In the genomic region with DNA sequence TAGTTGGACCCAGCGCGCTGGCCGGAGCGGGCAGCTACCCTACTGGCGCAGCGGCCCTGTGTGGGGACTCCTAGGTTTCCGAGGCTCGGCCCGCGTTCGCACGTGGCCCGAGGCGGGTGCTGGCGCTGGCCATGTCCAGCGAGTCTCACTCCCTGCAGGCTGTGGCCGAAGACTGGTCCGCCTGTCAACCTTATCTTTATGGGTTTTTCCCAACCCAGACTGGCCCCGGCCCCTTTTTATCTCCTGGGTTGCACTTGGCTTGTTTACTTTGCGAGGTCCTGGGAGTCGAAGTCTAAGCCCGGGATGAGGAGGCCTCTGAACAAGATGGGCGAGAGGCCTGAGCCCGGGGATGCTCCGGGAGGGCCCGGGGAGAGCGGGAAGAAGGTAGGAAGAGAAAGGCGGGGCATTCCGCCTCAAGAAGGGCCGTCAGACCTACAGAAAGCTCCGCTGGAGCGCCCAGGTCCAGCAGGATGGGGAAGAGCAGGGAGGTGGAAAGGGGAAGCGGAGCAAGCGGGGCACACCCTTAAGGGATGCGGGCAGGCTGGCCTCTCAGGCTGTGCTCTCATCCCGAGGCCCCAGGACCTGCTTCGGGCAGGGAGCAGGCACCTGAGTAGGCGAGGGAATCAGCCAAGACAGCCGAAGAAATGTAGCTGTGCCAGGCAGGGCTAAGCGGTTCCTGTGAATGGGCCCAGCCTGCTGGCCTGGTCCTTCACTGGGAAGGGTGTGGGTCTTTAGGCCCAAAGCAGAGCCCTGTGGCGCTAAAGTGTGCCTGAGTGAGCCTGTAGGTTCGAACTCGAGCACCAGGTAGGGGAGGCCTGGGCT, we compare ENCODE assay signal across 17 cellular contexts. TPM values are rescaled to one million over a fixed set of nuclear protein-coding genes. Genes with fewer than 3 reads are reported as not detected.
DNase-seq lines count a peak whose midpoint lies in the region; TF ChIP-seq lines count a peak whose summit lies in the region.
"Had no signal": no experiment of that assay in that cellular context is flagged by ENCODE, and none has a peak within 500 bp of the region (broad histone marks: within the 10 kb centered on the region; RNA-seq: fewer than 3 reads in every experiment).

No MANE protein-coding gene starts in this region.

- no peak for TF ChIP-seq EP300 in neural cell (conservative IDR thresholded peaks at IDR 0.05; ENCODE audit: poor library complexity, severe bottlenecking)

- DNase-seq in D341Med (ENCODE audit: low spot score) (peak; percentile 32), HuH-7 (ENCODE audit: low spot score) (peak; percentile 99), SW480 (ENCODE audit: low spot score) (no peak), GF-D8 (lab: John Stamatoyannopoulos, UW) (no peak), T1000 (lab: John Stamatoyannopoulos, UW) (no peak), A172 (ENCODE audit: low spot score) (no peak)
- DNase-seq: activated CD4-positive, alpha-beta T cell treated with anti-CD3 and anti-CD28 coated beads, Interleukin-2, amount 50 U/mL, for 48 hours; gastrocnemius medialis; immature natural killer cell; NCI-H1930; NCI-H524; PC-3; substantia nigra had no signal

- H3K4me3 ChIP-seq in iPS-18c (ENCODE audit: insufficient read depth, low read depth, low read length) = peak overlapping the region; percentile 15; the same call in 1 of the 2 replicates
- peak overlapping the region; percentile 23 for H3K4me3 ChIP-seq in neural cell (ENCODE audit: low read length)
- H3K4me3 ChIP-seq: gastrocnemius medialis, SK-N-MC had no signal

- peaks cover 100% of the 10 kb centered on the region for H3K27me3 ChIP-seq in neural cell (ENCODE audit: insufficient read depth, low read depth, low read length)

- H2AFZ ChIP-seq in neural cell (ENCODE audit: low read depth, low read length) = no peak overlapping the region

- H3K9me2 ChIP-seq in neural cell (ENCODE audit: insufficient read depth, low read length) = no peaks in the 10 kb centered on the region

- TF ChIP-seq RAD21 in neural cell (conservative IDR thresholded peaks at IDR 0.05) = no peak

- H3K36me3 ChIP-seq in neural cell (ENCODE audit: insufficient read depth, low read length) = no peaks in the 10 kb centered on the region
- H3K36me3 ChIP-seq: gastrocnemius medialis had no signal

- H3F3A ChIP-seq in neural cell (ENCODE audit: insufficient read depth, low read length, poor library complexity, severe bottlenecking) = no peaks in the 10 kb centered on the region

- H3K9ac ChIP-seq in neural cell (ENCODE audit: low read length) = no peak overlapping the region

- no peaks in the 10 kb centered on the region for H4K20me1 ChIP-seq in neural cell (ENCODE audit: insufficient read depth)

- H3K9me3 ChIP-seq in iPS-18c (ENCODE audit: control insufficient read depth, insufficient read depth, low read length) = no peaks in the 10 kb centered on the region
- peaks cover 3% of the 10 kb centered on the region for H3K9me3 ChIP-seq in neural cell (ENCODE audit: low read length)
- H3K9me3 ChIP-seq: gastrocnemius medialis had no signal

- H3K27ac ChIP-seq in neural cell (ENCODE audit: low read length) = no peak overlapping the region
- H3K27ac ChIP-seq: gastrocnemius medialis, SK-N-MC had no signal

- TF ChIP-seq CTCF in neural cell (IDR thresholded peaks at IDR 0.05; ENCODE audit: poor library complexity, severe bottlenecking) = no peak

- H3K4me2 ChIP-seq in neural cell (ENCODE audit: low read length) = no peak overlapping the region

- H3K79me2 ChIP-seq in neural cell (replicated peaks; ENCODE audit: insufficient read depth, low read length) = no peaks in the 10 kb centered on the region

TF ChIP-seq in neural cell, 6 proteins besides CTCF, POLR2A, EP300 and RAD21:
- TF ChIP-seq MXI1 (conservative IDR thresholded peaks at IDR 0.05; ENCODE audit: poor library complexity, severe bottlenecking) (no peak), EZH2 (IDR thresholded peaks at IDR 0.05; ENCODE audit: borderline replicate concordance, insufficient read depth, low read length, poor library complexity, severe bottlenecking) (no peak), SMC3 (conservative IDR thresholded peaks at IDR 0.05; ENCODE audit: poor library complexity) (no peak), POLR2AphosphoS5 (IDR thresholded peaks at IDR 0.05) (no peak), TAF1 (IDR thresholded peaks at IDR 0.05; ENCODE audit: low read depth) (no peak)
- TF ChIP-seq, protein P1, sequence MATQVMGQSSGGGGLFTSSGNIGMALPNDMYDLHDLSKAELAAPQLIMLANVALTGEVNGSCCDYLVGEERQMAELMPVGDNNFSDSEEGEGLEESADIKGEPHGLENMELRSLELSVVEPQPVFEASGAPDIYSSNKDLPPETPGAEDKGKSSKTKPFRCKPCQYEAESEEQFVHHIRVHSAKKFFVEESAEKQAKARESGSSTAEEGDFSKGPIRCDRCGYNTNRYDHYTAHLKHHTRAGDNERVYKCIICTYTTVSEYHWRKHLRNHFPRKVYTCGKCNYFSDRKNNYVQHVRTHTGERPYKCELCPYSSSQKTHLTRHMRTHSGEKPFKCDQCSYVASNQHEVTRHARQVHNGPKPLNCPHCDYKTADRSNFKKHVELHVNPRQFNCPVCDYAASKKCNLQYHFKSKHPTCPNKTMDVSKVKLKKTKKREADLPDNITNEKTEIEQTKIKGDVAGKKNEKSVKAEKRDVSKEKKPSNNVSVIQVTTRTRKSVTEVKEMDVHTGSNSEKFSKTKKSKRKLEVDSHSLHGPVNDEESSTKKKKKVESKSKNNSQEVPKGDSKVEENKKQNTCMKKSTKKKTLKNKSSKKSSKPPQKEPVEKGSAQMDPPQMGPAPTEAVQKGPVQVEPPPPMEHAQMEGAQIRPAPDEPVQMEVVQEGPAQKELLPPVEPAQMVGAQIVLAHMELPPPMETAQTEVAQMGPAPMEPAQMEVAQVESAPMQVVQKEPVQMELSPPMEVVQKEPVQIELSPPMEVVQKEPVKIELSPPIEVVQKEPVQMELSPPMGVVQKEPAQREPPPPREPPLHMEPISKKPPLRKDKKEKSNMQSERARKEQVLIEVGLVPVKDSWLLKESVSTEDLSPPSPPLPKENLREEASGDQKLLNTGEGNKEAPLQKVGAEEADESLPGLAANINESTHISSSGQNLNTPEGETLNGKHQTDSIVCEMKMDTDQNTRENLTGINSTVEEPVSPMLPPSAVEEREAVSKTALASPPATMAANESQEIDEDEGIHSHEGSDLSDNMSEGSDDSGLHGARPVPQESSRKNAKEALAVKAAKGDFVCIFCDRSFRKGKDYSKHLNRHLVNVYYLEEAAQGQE (IDR thresholded peaks at IDR 0.05; ENCODE audit: borderline replicate concordance) = no peak

RNA-seq across cellular contexts. Expression of a gene that starts 2.9 kb away (rescaled TPM):
- not detected in 2 replicates for polyA plus RNA-seq in neural cell
- polyA minus RNA-seq in neural cell = not detected in 2 replicates
- total RNA-seq in A172 (2014; rRNA removed; shearing (Covaris generic)) = 0.10 and 1.0 TPM in 2 replicates
- total RNA-seq: cerebellum, gastrocnemius medialis, PC-3 had no signal
- polyA plus RNA-seq: immature natural killer cell had no signal

RNA-seq across cellular contexts. Expression of a gene that starts 55.5 kb away (rescaled TPM):
- not detected in 2 replicates for polyA plus RNA-seq in neural cell
- 0.12 TPM in 1 of 2 replicates, not detected in the other for polyA minus RNA-seq in neural cell
- total RNA-seq in A172 (2014; rRNA removed; shearing (Covaris generic)) = 1.7 and 2.6 TPM in 2 replicates
- polyA plus RNA-seq: immature natural killer cell had no signal

Comparison
In these comparisons a context has a peak if more than half of its experiments do, and no peak if none do; other contexts are left out.
1. DNase-seq: peak in D341Med (single experiment) and HuH-7 (single experiment); none in SW480 (single experiment), GF-D8 (single experiment), T1000 (single experiment) and A172 (single experiment).